In genomic region chr19:53980553-53981407, GRCh38 we compare ENCODE assay signal across 1 cellular context.
TF ChIP-seq lines count a peak whose summit lies in the region.

No MANE protein-coding gene starts in this region.

TF ChIP-seq in GM23338, 12 proteins besides CTCF, POLR2A, EP300 and RAD21 (continued from another document):
- TF ChIP-seq CREB1 (CRISPR knock-in tag; IDR thresholded peaks at IDR 0.05; ENCODE audit: low read depth) = 0 out of 2 replicates have a peak, but pooled peaks have one; percentile 6
